9 cellular contexts compared by ENCODE assay signal in the genomic region with DNA sequence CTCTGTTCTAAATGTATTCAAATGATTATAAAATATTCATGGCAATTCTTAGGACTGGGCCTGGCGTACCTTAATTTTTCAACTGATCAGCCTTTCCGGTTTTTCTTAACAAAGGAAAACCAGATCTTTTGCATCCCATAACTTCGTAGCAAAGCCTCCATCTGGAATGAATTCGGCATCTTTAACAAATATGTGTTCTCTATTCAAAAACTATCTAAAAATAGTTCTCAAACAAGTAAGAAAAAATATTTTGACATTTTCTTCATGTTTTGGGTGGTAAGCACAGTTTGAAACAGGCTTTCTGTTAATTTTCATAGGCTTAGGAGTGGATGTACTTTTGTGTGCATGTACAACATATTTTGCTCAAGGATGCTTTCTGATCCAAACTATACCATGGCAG. TPM values are rescaled to one million over a fixed set of nuclear protein-coding genes. Genes with fewer than 3 reads are reported as not detected.
DNase-seq lines count a peak whose midpoint lies in the region; ATAC-seq and TF ChIP-seq lines count a peak whose summit lies in the region.
"Had no signal": no experiment of that assay in that cellular context is flagged by ENCODE, and none has a peak within 500 bp of the region (broad histone marks: within the 10 kb centered on the region; RNA-seq: fewer than 3 reads in every experiment).

No MANE protein-coding gene starts in this region.

- no TSS peak for BruUV-seq in Panc1 (replicated peaks; lab: Mats Ljungman, UMichigan)

- H3K4me3 ChIP-seq in Panc1 (ENCODE audit: low read depth in 2 of 2, low read length in 2 of 2) (peak overlapping the region in 1 of 2 experiments; percentile 21; a peak in 1 of 4 replicates), muscle layer of duodenum (ENCODE audit: low read depth in 1 of 2, low read length in 2 of 2) (peak overlapping the region; percentile 43 to 50), tibial nerve (peak overlapping the region; percentile 6 to 43 (median 14))

- DNase-seq in Panc1 (ENCODE audit: low read depth, low spot score) (no peak), dedifferentiated amniotic fluid mesenchymal stem cell (ENCODE audit: extremely low spot score) (peak; percentile 26), tibial nerve (ENCODE audit: low spot score in 2 of 2) (no peak), amygdala (lab: John Stamatoyannopoulos, UW) (no peak)
- DNase-seq: activated CD8-positive, alpha-beta memory T cell treated with anti-CD3 and anti-CD28 coated beads for 24 hours; NCI-H2081 treated with DMSO at 0.1 percent for 48 hours had no signal

- H3K27ac Mint-ChIP-seq in stimulated activated memory B cell treated with anti-CD40 and anti-IgM and Interleukin-4, amounts not matched to agents 10 μg/mL and 1 μg/mL and 100 μg/mL, for 72 hours: no peak overlapping the region

- no peaks in the 10 kb centered on the region; the same call in 1 of the 2 replicates for H3K4me1 ChIP-seq in Panc1 (ENCODE audit: control insufficient read depth, insufficient read depth, low read length)
- peaks cover 9 to 49% of the 10 kb centered on the region in 2 donors for H3K4me1 ChIP-seq in muscle layer of duodenum (ENCODE audit: control insufficient read depth in 1 of 2, insufficient read depth in 2 of 2, low read length in 2 of 2)
- H3K4me1 ChIP-seq in tibial nerve: peaks cover 0 to 98% (median 32%) of the 10 kb centered on the region in 4 donors

- WGBS in tibial nerve, 2 donors: 17 to 27% methylated on average over 4 of the region's 4 CpGs

- H3K36me3 Mint-ChIP-seq in stimulated activated memory B cell treated with anti-CD40 and anti-IgM and Interleukin-4, amounts not matched to agents 10 μg/mL and 1 μg/mL and 100 μg/mL, for 72 hours: no peaks in the 10 kb centered on the region

- no peak for ATAC-seq in Panc1
- ATAC-seq in HG03457 (IDR thresholded peaks at IDR 0.05; ENCODE audit: unreplicated experiment): no peak
- ATAC-seq in stimulated activated memory B cell treated with anti-CD40 and anti-IgM and Interleukin-4, amounts not matched to agents 10 μg/mL and 1 μg/mL and 100 μg/mL, for 72 hours: no peak

- H3K27ac ChIP-seq in Panc1 (ENCODE audit: low read length) (0 out of 2 replicates have a peak overlapping the region, but pooled peaks have one; percentile 3), muscle layer of duodenum (ENCODE audit: low read length) (peak overlapping the region; percentile 83), tibial nerve (peak overlapping the region; percentile 55 to 85 (median 72))

- TF ChIP-seq POLR2A in tibial nerve (IDR thresholded peaks at IDR 0.05): no peak

- TF ChIP-seq EP300 in tibial nerve (IDR thresholded peaks at IDR 0.05): no peak

- no peaks in the 10 kb centered on the region for H3K27me3 Mint-ChIP-seq in stimulated activated memory B cell treated with anti-CD40 and anti-IgM and Interleukin-4, amounts not matched to agents 10 μg/mL and 1 μg/mL and 100 μg/mL, for 72 hours

- H3K27me3 ChIP-seq in Panc1 (ENCODE audit: control insufficient read depth, insufficient read depth, low read length) (no peaks in the 10 kb centered on the region), muscle layer of duodenum (ENCODE audit: low read depth, low read length) (no peaks in the 10 kb centered on the region), tibial nerve (no peaks in the 10 kb centered on the region)

- intact Hi-C loops in Panc1 (cut with micrococcal nuclease; ENCODE audit: unreplicated experiment): no loop called here

- H3K4me3 Mint-ChIP-seq in stimulated activated memory B cell treated with anti-CD40 and anti-IgM and Interleukin-4, amounts not matched to agents 10 μg/mL and 1 μg/mL and 100 μg/mL, for 72 hours: no peak overlapping the region

- H3K9me3 ChIP-seq in Panc1 (ENCODE audit: control insufficient read depth, insufficient read depth, low read depth, low read length) (no peaks in the 10 kb centered on the region), muscle layer of duodenum (ENCODE audit: control insufficient read depth in 1 of 2, low read length in 2 of 2) (no peaks in the 10 kb centered on the region), tibial nerve (no peaks in the 10 kb centered on the region)

- H3K36me3 ChIP-seq in Panc1 (ENCODE audit: control insufficient read depth, insufficient read depth, low read length) (no peaks in the 10 kb centered on the region), muscle layer of duodenum (ENCODE audit: control insufficient read depth in 1 of 2, insufficient read depth in 2 of 2, low read length in 2 of 2) (no peaks in the 10 kb centered on the region), tibial nerve (no peaks in the 10 kb centered on the region)

- TF ChIP-seq CTCF in Panc1 (IDR thresholded peaks at IDR 0.05) (no peak), tibial nerve (IDR thresholded peaks at IDR 0.05) (no peak)

- POLR2A ChIA-PET in Panc1 (lab: Charles Lee): no interaction called here

- CTCF ChIA-PET in Panc1 (lab: Charles Lee): no interaction called here

- in situ Hi-C loops in Panc1 (cut with HindIII; ENCODE audit: low pct_unique_long_range_greater_than_20kb, low sequenced_read_pairs): no loop called here

- H3K4me1 Mint-ChIP-seq in stimulated activated memory B cell treated with anti-CD40 and anti-IgM and Interleukin-4, amounts not matched to agents 10 μg/mL and 1 μg/mL and 100 μg/mL, for 72 hours: no peaks in the 10 kb centered on the region

- no peaks in the 10 kb centered on the region for H3K9me3 Mint-ChIP-seq in stimulated activated memory B cell treated with anti-CD40 and anti-IgM and Interleukin-4, amounts not matched to agents 10 μg/mL and 1 μg/mL and 100 μg/mL, for 72 hours

RNA-seq across cellular contexts. Expression of a gene that starts 55.0 kb away (rescaled TPM):
- 1.1 TPM for total RNA-seq in Panc1 (2021; ENCODE audit: unreplicated experiment)
- 0.57 TPM for polyA plus RNA-seq in Panc1 (2012; ENCODE audit: insufficient read length)
- 100 to 1,000 TPM; 157 to 175 (median 161) TPM for total RNA-seq in tibial nerve

Comparison
In these comparisons a context has a peak if more than half of its experiments do, and no peak if none do; other contexts are left out.
1. H3K27ac ChIP-seq: peak in every context shown above with its lines; median percentile 83 in muscle layer of duodenum; 72 in tibial nerve; 3 in Panc1.
2. RNA of a gene that starts 55.0 kb away (total RNA-seq): 157 to 175 TPM in tibial nerve; 1.1 TPM in Panc1 (single experiment); every median in the first group is over 10 times any median in the second.